In genomic region chr5:548256-548655, GRCh38 we compare ENCODE assay signal across 14 cellular contexts. TPM values are rescaled to one million over a fixed set of nuclear protein-coding genes. Genes with fewer than 3 reads are reported as not detected.
DNase-seq lines count a peak whose midpoint lies in the region; TF ChIP-seq lines count a peak whose summit lies in the region.
"Had no signal": no experiment of that assay in that cellular context is flagged by ENCODE, and none has a peak within 500 bp of the region (broad histone marks: within the 10 kb centered on the region; RNA-seq: fewer than 3 reads in every experiment).

No MANE protein-coding gene starts in this region.

- whole genome bisulfite sequencing in sigmoid colon, 2 donors: 38 to 58% methylated on average over 10 of the region's 10 CpGs

- H3K36me3 Mint-ChIP-seq in activated CD4-positive, alpha-beta memory T cell treated with anti-CD3 and anti-CD28 coated beads for 36 hours: no peaks in the 10 kb centered on the region
- H3K36me3 Mint-ChIP-seq in activated CD4-positive, alpha-beta memory T cell treated with anti-CD3 and anti-CD28 coated beads, Interleukin-2, amount 10 ng/mL, durations not matched to agents 7 days and 5 days (ENCODE audit: low read depth): no peaks in the 10 kb centered on the region

- peaks cover 12% of the 10 kb centered on the region for H3K4me1 Mint-ChIP-seq in activated CD4-positive, alpha-beta memory T cell treated with anti-CD3 and anti-CD28 coated beads for 36 hours (ENCODE audit: low read depth)
- peaks cover 18% of the 10 kb centered on the region for H3K4me1 Mint-ChIP-seq in activated CD4-positive, alpha-beta memory T cell treated with anti-CD3 and anti-CD28 coated beads, Interleukin-2, amount 10 ng/mL, durations not matched to agents 7 days and 5 days

- H3K27me3 ChIP-seq in sigmoid colon (peaks cover 0 to 32% (median 14%) of the 10 kb centered on the region in 3 donors), H7 (ENCODE audit: control insufficient read depth, insufficient read depth, low read length) (no peaks in the 10 kb centered on the region)

- no peaks in the 10 kb centered on the region for H3K4me1 ChIP-seq in sigmoid colon

- POLR2A ChIA-PET in activated CD4-positive, alpha-beta memory T cell treated with anti-CD3 and anti-CD28 coated beads for 36 hours (lab: Charles Lee): no interaction called here
- POLR2A ChIA-PET in activated CD4-positive, alpha-beta memory T cell treated with anti-CD3 and anti-CD28 coated beads, Interleukin-2, amount 10 ng/mL, durations not matched to agents 7 days and 5 days (lab: Charles Lee): no interaction called here

- no peaks in the 10 kb centered on the region for H3K9me3 Mint-ChIP-seq in activated CD4-positive, alpha-beta memory T cell treated with anti-CD3 and anti-CD28 coated beads for 36 hours
- no peaks in the 10 kb centered on the region for H3K9me3 Mint-ChIP-seq in activated CD4-positive, alpha-beta memory T cell treated with anti-CD3 and anti-CD28 coated beads, Interleukin-2, amount 10 ng/mL, durations not matched to agents 7 days and 5 days
- H3K9me3 Mint-ChIP-seq: neural crest cell had no signal

- no peak overlapping the region for H3K4me3 Mint-ChIP-seq in activated CD4-positive, alpha-beta memory T cell treated with anti-CD3 and anti-CD28 coated beads for 36 hours
- H3K4me3 Mint-ChIP-seq in activated CD4-positive, alpha-beta memory T cell treated with anti-CD3 and anti-CD28 coated beads, Interleukin-2, amount 10 ng/mL, durations not matched to agents 7 days and 5 days: no peak overlapping the region
- H3K4me3 Mint-ChIP-seq: neural crest cell had no signal

- H3K27me3 Mint-ChIP-seq in activated CD4-positive, alpha-beta memory T cell treated with anti-CD3 and anti-CD28 coated beads for 36 hours: peaks cover 25% of the 10 kb centered on the region
- peaks cover 24% of the 10 kb centered on the region for H3K27me3 Mint-ChIP-seq in activated CD4-positive, alpha-beta memory T cell treated with anti-CD3 and anti-CD28 coated beads, Interleukin-2, amount 10 ng/mL, durations not matched to agents 7 days and 5 days

- H3K4me3 ChIP-seq in sigmoid colon (no peak overlapping the region), H7 (ENCODE audit: insufficient read depth, low read depth, low read length) (no peak overlapping the region)

- H3K9me3 ChIP-seq in sigmoid colon: no peaks in the 10 kb centered on the region

- CTCF ChIA-PET in activated CD4-positive, alpha-beta memory T cell treated with anti-CD3 and anti-CD28 coated beads for 36 hours (lab: Charles Lee): no interaction called here
- CTCF ChIA-PET in activated CD4-positive, alpha-beta memory T cell treated with anti-CD3 and anti-CD28 coated beads, Interleukin-2, amount 10 ng/mL, durations not matched to agents 7 days and 5 days (lab: Charles Lee): no interaction called here

- no peak for TF ChIP-seq EP300 in sigmoid colon (IDR thresholded peaks at IDR 0.05)

- no peaks in the 10 kb centered on the region for H3K36me3 ChIP-seq in sigmoid colon
- H3K36me3 ChIP-seq in H7 (replicated peaks; ENCODE audit: control insufficient read depth, insufficient read depth, low read length): no peaks in the 10 kb centered on the region

- H3K27ac Mint-ChIP-seq in activated CD4-positive, alpha-beta memory T cell treated with anti-CD3 and anti-CD28 coated beads for 36 hours: no peak overlapping the region
- no peak overlapping the region for H3K27ac Mint-ChIP-seq in activated CD4-positive, alpha-beta memory T cell treated with anti-CD3 and anti-CD28 coated beads, Interleukin-2, amount 10 ng/mL, durations not matched to agents 7 days and 5 days

- no peak for TF ChIP-seq CTCF in sigmoid colon (IDR thresholded peaks at IDR 0.05)

- no peak overlapping the region for H3K27ac ChIP-seq in sigmoid colon

- DNase-seq in activated CD4-positive, alpha-beta memory T cell treated with anti-CD3 and anti-CD28 coated beads for 36 hours: peak; percentile 7
- DNase-seq in activated CD4-positive, alpha-beta memory T cell treated with anti-CD3 and anti-CD28 coated beads, Interleukin-2, amount 10 ng/mL, durations not matched to agents 7 days and 5 days: no peak
- DNase-seq in NCI-H226: peak; percentile 41
- peak; percentile 8 for DNase-seq in iris pigment epithelial cell (ENCODE audit: low read depth)
- peak; percentile 65 for DNase-seq in sigmoid colon
- DNase-seq in stimulated activated CD4-positive, alpha-beta T cell treated with anti-CD3 and anti-CD28 coated beads, Interleukin-4, amount 100 ng/mL, for 4 hours: no peak
- no peak for DNase-seq in iPS-NIHi11 (ENCODE audit: low spot score)
- no peak for DNase-seq in H7
- DNase-seq: anterior cingulate cortex; DND-41; effector CD4-positive, alpha-beta T cell; NCI-H1436 treated with DMSO at 0.1 percent for 48 hours; NCI-H524 had no signal

- intact Hi-C loops in activated CD4-positive, alpha-beta memory T cell treated with anti-CD3 and anti-CD28 coated beads for 36 hours (cut with micrococcal nuclease): no loop called here
- intact Hi-C loops in sigmoid colon (cut with DNase I): no loop called here

- TF ChIP-seq POLR2A in sigmoid colon (IDR thresholded peaks at IDR 0.05): no peak

RNA-seq across cellular contexts. Expression of gene SLC9A3, which starts 24.0 kb away (rescaled TPM):
- total RNA-seq in activated CD4-positive, alpha-beta memory T cell treated with anti-CD3 and anti-CD28 coated beads for 36 hours: 1 to 10 TPM; 1.7 to 1.8 TPM
- 1 to 10 TPM; 1.2 to 1.6 TPM for total RNA-seq in activated CD4-positive, alpha-beta memory T cell treated with anti-CD3 and anti-CD28 coated beads, Interleukin-2, amount 10 ng/mL, durations not matched to agents 7 days and 5 days
- 1 to 10 TPM in 3 of 4 donors, under 1 TPM in 1; 0.83 to 2.5 (median 2.4) TPM for total RNA-seq in sigmoid colon
- polyA plus RNA-seq in sigmoid colon: 10 to 100 TPM; 12.0 to 51.3 (median 19.9) TPM
- 1.8 and 3.3 TPM in 2 replicates for total RNA-seq in H7 (2014; rRNA removed; shearing (Covaris generic))

Comparison
In these comparisons a context has a peak if more than half of its experiments do, and no peak if none do; other contexts are left out.
1. DNase-seq: peak in activated CD4-positive, alpha-beta memory T cell treated with anti-CD3 and anti-CD28 coated beads for 36 hours (single experiment), NCI-H226 (single experiment), iris pigment epithelial cell (single experiment) and sigmoid colon (single experiment); none in activated CD4-positive, alpha-beta memory T cell treated with anti-CD3 and anti-CD28 coated beads, Interleukin-2, amount 10 ng/mL, durations not matched to agents 7 days and 5 days (single experiment), stimulated activated CD4-positive, alpha-beta T cell treated with anti-CD3 and anti-CD28 coated beads, Interleukin-4, amount 100 ng/mL, for 4 hours (0 of 2), iPS-NIHi11 (single experiment) and H7 (single experiment).